21 cellular contexts compared by ENCODE assay signal in genomic region chr10:64458341-64458740, GRCh38.
"Had no signal": no experiment of that assay in that cellular context is flagged by ENCODE, and none has a peak within 500 bp of the region (broad histone marks: within the 10 kb centered on the region; RNA-seq: fewer than 3 reads in every experiment).

No MANE protein-coding gene starts in this region.

- H3K27ac ChIP-seq: KMS-11, SJSA1, SK-N-MC had no signal

- H3K4me3 ChIP-seq: SJSA1, SK-N-MC had no signal

- H3K4me2 ChIP-seq: KMS-11 had no signal

- H3K27me3 ChIP-seq: SJSA1 had no signal

- H3K9ac ChIP-seq: KMS-11 had no signal

- H3K36me3 ChIP-seq: SJSA1 had no signal

- H3K4me1 ChIP-seq: SJSA1 had no signal

- DNase-seq: IMR-90, Kasumi-1, MV-4-11, NCI-H1048, NCI-H1105, NCI-H1436 treated with DMSO at 0.1 percent for 48 hours, NCI-H1694 treated with DMSO at 0.1 percent for 48 hours, NCI-H1930, NCI-H2081, NCI-H2107, NCI-H2227 treated with DMSO at 0.1 percent for 48 hours, NCI-H510A, NCI-H524 treated with DMSO at 0.1 percent for 48 hours, NCI-H69, NCI-H82, Right ventricle myocardium superior, RPMI8226, SIG-M5 had no signal
